In the genomic region with DNA sequence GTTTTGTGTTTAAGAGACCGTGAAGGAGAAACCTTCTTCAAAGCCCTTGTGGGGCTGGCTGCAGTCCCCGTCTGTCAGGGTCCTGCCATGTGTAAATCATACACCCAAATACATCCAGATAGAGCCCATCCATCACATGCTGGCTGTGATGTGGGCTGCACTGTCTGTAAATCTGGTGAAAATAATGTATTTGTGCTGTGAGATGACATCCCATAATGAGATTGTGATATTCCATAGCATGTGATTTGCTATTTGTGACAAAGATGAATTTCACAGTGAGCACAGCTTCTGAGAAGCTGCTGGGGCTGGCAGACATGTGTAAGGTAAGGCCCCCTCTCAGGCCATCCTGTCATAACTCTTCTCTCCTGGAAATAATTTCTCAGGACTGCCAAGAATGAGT, we compare ENCODE assay signal across 30 cellular contexts.
"Had no signal": no experiment of that assay in that cellular context is flagged by ENCODE, and none has a peak within 500 bp of the region (broad histone marks: within the 10 kb centered on the region; RNA-seq: fewer than 3 reads in every experiment).

No MANE protein-coding gene starts in this region.

- FAIRE-seq: astrocyte, TTC549 had no signal

- DNase-seq: activated B cell treated with CpG ODN at 0.5 μM for 24 hours; activated CD4-positive, alpha-beta memory T cell treated with anti-CD3 and anti-CD28 coated beads for 36 hours; activated CD4-positive, alpha-beta T cell treated with anti-CD3 and anti-CD28 coated beads for 4 hours; activated CD4-positive, alpha-beta T cell treated with anti-CD3 and anti-CD28 coated beads, Interleukin-2, amount 10 ng/mL, durations not matched to agents 24 days and 14 days; activated CD4-positive, alpha-beta T cell treated with anti-CD3 and anti-CD28 coated beads, Interleukin-2, amount 50 U/mL, for 1 hour; activated CD4-positive, alpha-beta T cell treated with anti-CD3 and anti-CD28 coated beads, Interleukin-2, amount 50 U/mL, for 4 hours; activated CD4-positive, CD25-positive, alpha-beta regulatory T cell treated with anti-CD3 and anti-CD28 coated beads, Interleukin-2, amount 50 U/mL, for 72 hours; activated CD8-positive, alpha-beta memory T cell treated with anti-CD3 and anti-CD28 coated beads, Interleukin-2, amount 50 U/mL, for 4 hours; activated CD8-positive, alpha-beta T cell treated with anti-CD3 and anti-CD28 coated beads for 36 hours; activated effector memory CD4-positive, alpha-beta T cell treated with Interleukin-2 at 50 U/mL for 16 hours; activated gamma-delta T cell; activated naive CD4-positive, alpha-beta T cell; activated naive CD4-positive, alpha-beta T cell treated with anti-CD3 and anti-CD28 coated beads for 36 hours; activated naive CD4-positive, alpha-beta T cell treated with anti-CD3 and anti-CD28 coated beads, Interleukin-2, amount 50 U/mL, for 16 hours; activated naive CD8-positive, alpha-beta T cell treated with anti-CD3 and anti-CD28 coated beads for 36 hours; activated T-cell treated with anti-CD3 and anti-CD28 coated beads for 4 hours; activated T-cell treated with anti-CD3 and anti-CD28 coated beads, Interleukin-2, amount 50 U/mL, for 1 hour; activated T-cell treated with anti-CD3 and anti-CD28 coated beads, Interleukin-2, amount 50 U/mL, for 48 hours; adrenal gland; amniotic stem cell; aorta; body of pancreas; brain microvascular endothelial cell; central memory CD4-positive, alpha-beta T cell; T-helper 1 cell; T-helper 2 cell; T-helper 9 cell had no signal

- ATAC-seq: activated CD8-positive, alpha-beta T cell treated with anti-CD3 and anti-CD28 coated beads for 36 hours; activated naive CD4-positive, alpha-beta T cell treated with anti-CD3 and anti-CD28 coated beads, Interleukin-2, amount 50 U/mL, for 72 hours; body of pancreas had no signal
